1 cellular context compared by ENCODE assay signal in genomic region chr17:75289832-75290337, GRCh38.
TF ChIP-seq lines count a peak whose summit lies in the region.

No MANE protein-coding gene starts in this region.

TF ChIP-seq in K562, 482 proteins besides CTCF, POLR2A, EP300 and RAD21 (continued from another document and continues in another):
- TF ChIP-seq ZBTB40 (IDR thresholded peaks at IDR 0.05) (0 out of 2 replicates have a peak, but pooled peaks have one; percentile 24), ZBTB40 (CRISPR knock-in tag; IDR thresholded peaks at IDR 0.05) (no peak), E4F1 (CRISPR knock-in tag; IDR thresholded peaks at IDR 0.05; ENCODE audit: borderline replicate concordance) (no peak), SMARCA4 (IDR thresholded peaks at IDR 0.05) (peak; percentile 78; the same call in 1 of the 2 replicates), SRSF9 (IDR thresholded peaks at IDR 0.05; ENCODE audit: borderline replicate concordance, low read depth, low read length) (no peak), ID3 (CRISPR knock-in tag; IDR thresholded peaks at IDR 0.05) (no peak), ID3 (tag; IDR thresholded peaks at IDR 0.05) (peak; percentile 13; the same call in 1 of the 2 replicates), HMG20A (CRISPR knock-in tag; conservative IDR thresholded peaks at IDR 0.05) (no peak), ZNF280A (IDR thresholded peaks at IDR 0.05; ENCODE audit: low read depth, partially characterized antibody) (no peak), HNRNPLL (IDR thresholded peaks at IDR 0.05; ENCODE audit: low read depth, low read length, poor library complexity, severe bottlenecking) (no peak), RUNX1 (IDR thresholded peaks at IDR 0.05; ENCODE audit: low read depth) (no peak), SNRNP70 (optimal IDR thresholded peaks at IDR 0.05; ENCODE audit: low read depth, low read length) (no peak), MCM7 (IDR thresholded peaks at IDR 0.05) (no peak), NR4A1 (CRISPR knock-in tag; IDR thresholded peaks at IDR 0.05) (no peak), NR4A1 (tag; IDR thresholded peaks at IDR 0.05) (no peak), ZNF318 (IDR thresholded peaks at IDR 0.05; ENCODE audit: borderline replicate concordance in 1 of 2, low read depth in 1 of 2) (no peak), ZNF217 (CRISPR knock-in tag; IDR thresholded peaks at IDR 0.05) (no peak), HINFP (tag; conservative IDR thresholded peaks at IDR 0.05; ENCODE audit: low read depth) (no peak), EWSR1 (IDR thresholded peaks at IDR 0.05; ENCODE audit: borderline replicate concordance, low read depth, partially characterized antibody) (no peak), KAT2B (IDR thresholded peaks at IDR 0.05; ENCODE audit: low read depth, low read length) (no peak), CBX2 (IDR thresholded peaks at IDR 0.05; ENCODE audit: insufficient read depth, low read length, poor library complexity, severe bottlenecking) (no peak), ZNF589 (CRISPR knock-in tag; IDR thresholded peaks at IDR 0.05; ENCODE audit: low read depth) (no peak), AFF4 (CRISPR knock-in tag; IDR thresholded peaks at IDR 0.05) (no peak)
